Comparison of ENCODE assay signal across 21 cellular contexts in the genomic region with DNA sequence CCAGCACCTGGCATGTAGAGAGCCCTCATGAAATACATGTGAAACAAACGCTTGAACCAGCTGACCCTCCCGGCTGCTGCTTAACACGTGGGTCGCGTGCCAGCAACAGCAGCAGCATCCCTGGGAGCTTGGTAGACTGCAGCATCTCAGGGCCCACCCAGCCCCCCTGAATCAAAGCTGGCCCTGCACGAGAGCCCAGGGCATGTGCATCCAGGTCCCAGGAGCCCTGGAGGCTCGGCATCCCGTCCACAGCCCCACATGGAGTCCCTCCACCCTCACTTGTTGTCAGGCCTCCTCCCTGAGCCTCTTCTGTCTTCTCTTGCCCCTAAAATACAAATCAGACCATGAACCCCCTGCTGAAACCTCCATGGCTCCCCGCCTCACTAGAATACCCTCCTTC.
DNase-seq lines count a peak whose midpoint lies in the region; ATAC-seq and TF ChIP-seq lines count a peak whose summit lies in the region.
"Had no signal": no experiment of that assay in that cellular context is flagged by ENCODE, and none has a peak within 500 bp of the region (broad histone marks: within the 10 kb centered on the region; RNA-seq: fewer than 3 reads in every experiment).

No MANE protein-coding gene starts in this region.

- no peaks in the 10 kb centered on the region for H3K36me3 Mint-ChIP-seq in activated naive CD4-positive, alpha-beta T cell treated with anti-CD3 and anti-CD28 coated beads, Interleukin-2, amount 10 ng/mL, durations not matched to agents 7 days and 5 days

- H3K27me3 Mint-ChIP-seq in activated naive CD4-positive, alpha-beta T cell treated with anti-CD3 and anti-CD28 coated beads, Interleukin-2, amount 10 ng/mL, durations not matched to agents 7 days and 5 days = peaks cover 37% of the 10 kb centered on the region

- H3K27ac Mint-ChIP-seq in activated naive CD4-positive, alpha-beta T cell treated with anti-CD3 and anti-CD28 coated beads, Interleukin-2, amount 10 ng/mL, durations not matched to agents 7 days and 5 days = no peak overlapping the region
- H3K27ac Mint-ChIP-seq: CD4-positive, alpha-beta T cell; GM23338 had no signal

- no peak overlapping the region for H3K4me3 ChIP-seq in esophagus muscularis mucosa
- H3K4me3 ChIP-seq: GM12878, GM23338 had no signal

- peaks cover 0 to 43% (median 0%) of the 10 kb centered on the region in 4 donors for H3K27me3 ChIP-seq in esophagus muscularis mucosa

- H3K4me1 Mint-ChIP-seq in activated naive CD4-positive, alpha-beta T cell treated with anti-CD3 and anti-CD28 coated beads, Interleukin-2, amount 10 ng/mL, durations not matched to agents 7 days and 5 days = no peaks in the 10 kb centered on the region
- H3K4me1 Mint-ChIP-seq: GM23338 had no signal

- no peak overlapping the region for H3K27ac ChIP-seq in esophagus muscularis mucosa (replicated peaks in 1 of 4)
- H3K27ac ChIP-seq: 22Rv1 had no signal

- 69% methylated on average over 1 of the region's 9 CpGs for WGBS in esophagus muscularis mucosa

- intact Hi-C loops in cardiac septum (cut with DNase I) (no loop called here), left ventricle myocardium superior (cut with micrococcal nuclease) (no loop called here), esophagus muscularis mucosa (cut with DNase I) (no loop called here)

- no peaks in the 10 kb centered on the region for H3K36me3 ChIP-seq in esophagus muscularis mucosa

- no peaks in the 10 kb centered on the region for H3K4me1 ChIP-seq in esophagus muscularis mucosa
- H3K4me1 ChIP-seq: Caco-2 had no signal

- CTCF ChIA-PET in activated naive CD4-positive, alpha-beta T cell treated with anti-CD3 and anti-CD28 coated beads, Interleukin-2, amount 10 ng/mL, durations not matched to agents 7 days and 5 days (lab: Charles Lee) = no interaction called here

- no peak for ATAC-seq in left ventricle myocardium superior
- ATAC-seq: GM23338 had no signal

- TF ChIP-seq CTCF in esophagus muscularis mucosa (IDR thresholded peaks at IDR 0.05) = no peak

- no peak overlapping the region for H3K4me3 Mint-ChIP-seq in activated naive CD4-positive, alpha-beta T cell treated with anti-CD3 and anti-CD28 coated beads, Interleukin-2, amount 10 ng/mL, durations not matched to agents 7 days and 5 days
- H3K4me3 Mint-ChIP-seq: CD4-positive, alpha-beta T cell; GM23338 had no signal

- peak; percentile 51 for DNase-seq in NCI-H1092 treated with DMSO at 0.1 percent for 48 hours (lab: John Stamatoyannopoulos, UW)
- no peak for DNase-seq in NCI-H1092 (lab: John Stamatoyannopoulos, UW)
- DNase-seq in cardiac septum (ENCODE audit: low spot score) = peak; percentile 12
- no peak for DNase-seq in left ventricle myocardium superior
- DNase-seq in esophagus muscularis mucosa (ENCODE audit: extremely low spot score) = peak; percentile 26
- DNase-seq in AG08396 (ENCODE audit: low spot score) = no peak
- no peak for DNase-seq in activated naive CD4-positive, alpha-beta T cell treated with anti-CD3 and anti-CD28 coated beads, Interleukin-2, amount 10 ng/mL, durations not matched to agents 7 days and 5 days
- DNase-seq in activated CD8-positive, alpha-beta memory T cell treated with anti-CD3 and anti-CD28 coated beads, Interleukin-2, amount 50 U/mL, for 4 hours = no peak
- DNase-seq: Caco-2; CD4-positive, alpha-beta T cell; GF-D8; KG1; NCI-H146; NCI-H2081 treated with DMSO at 0.1 percent for 48 hours; NCI-H2227 treated with DMSO at 0.1 percent for 48 hours; NCI-H526 treated with DMSO at 0.1 percent for 48 hours; RPMI8226; T-helper 1 cell had no signal

- TF ChIP-seq POLR2A in esophagus muscularis mucosa (IDR thresholded peaks at IDR 0.05; ENCODE audit: low read depth) = no peak

- no peaks in the 10 kb centered on the region for H3K9me3 ChIP-seq in esophagus muscularis mucosa
- H3K9me3 ChIP-seq: Caco-2 had no signal

- H3K9me3 Mint-ChIP-seq in activated naive CD4-positive, alpha-beta T cell treated with anti-CD3 and anti-CD28 coated beads, Interleukin-2, amount 10 ng/mL, durations not matched to agents 7 days and 5 days = no peaks in the 10 kb centered on the region
- H3K9me3 Mint-ChIP-seq: CD4-positive, alpha-beta T cell had no signal

- no peak for TF ChIP-seq EP300 in esophagus muscularis mucosa (IDR thresholded peaks at IDR 0.05)

Comparison
In these comparisons a context has a peak if more than half of its experiments do, and no peak if none do; other contexts are left out.
1. DNase-seq: peak in NCI-H1092 treated with DMSO at 0.1 percent for 48 hours (single experiment), cardiac septum (single experiment) and esophagus muscularis mucosa (single experiment); none in NCI-H1092 (single experiment), left ventricle myocardium superior (single experiment), AG08396 (single experiment), activated naive CD4-positive, alpha-beta T cell treated with anti-CD3 and anti-CD28 coated beads, Interleukin-2, amount 10 ng/mL, durations not matched to agents 7 days and 5 days (single experiment) and activated CD8-positive, alpha-beta memory T cell treated with anti-CD3 and anti-CD28 coated beads, Interleukin-2, amount 50 U/mL, for 4 hours (single experiment).